Comparison of ENCODE assay signal across 8 cellular contexts in genomic region chr9:15837079-15837679, GRCh38.
A peak's percentile ranks its signal among the peaks of the same experiment; 100 is the strongest.
DNase-seq lines count a peak whose midpoint lies in the region; ATAC-seq, FAIRE-seq and TF ChIP-seq lines count a peak whose summit lies in the region.

No MANE protein-coding gene starts in this region.

- no peak for ATAC-seq in activated T-cell treated with anti-CD3 and anti-CD28 coated beads, Interleukin-2, amount 50 U/mL, for 72 hours (replicated peaks in 1 of 2)
- peak; percentile 87 for ATAC-seq in GM21367 (IDR thresholded peaks at IDR 0.05; ENCODE audit: unreplicated experiment)
- peak; percentile 88 for ATAC-seq in HG03571 (IDR thresholded peaks at IDR 0.05; ENCODE audit: unreplicated experiment)
- ATAC-seq in HepG2 = peak; percentile 85

- peak; percentile 36 for FAIRE-seq in HepG2 (lab: Jason Lieb, UNC)

- no peak for TF ChIP-seq RAD21 in HepG2 (CRISPR knock-in tag; IDR thresholded peaks at IDR 0.05)

- POLR2A ChIA-PET in HepG2 (lab: Yijun Ruan, JAX) = no interaction called here

- no peaks in the 10 kb centered on the region for H3K27me3 Mint-ChIP-seq in activated T-cell treated with anti-CD3 and anti-CD28 coated beads, Interleukin-2, amount 50 U/mL, for 72 hours (ENCODE audit: low read depth)

- intact Hi-C loops in HepG2 (cut with micrococcal nuclease; ENCODE audit: unreplicated experiment) (no loop called here), vagina (cut with DNase I) (no loop called here)

- in situ Hi-C loops in HepG2 (cut with HindIII; ENCODE audit: extremely low pct_ligation_motif_present, low pct_unique_long_range_greater_than_20kb) = no loop called here

- H3K36me3 ChIP-seq in NT2/D1 (ENCODE audit: insufficient read depth, insufficient read length, low read length) (no peaks in the 10 kb centered on the region), HepG2 (replicated peaks in 1 of 2; ENCODE audit: control insufficient read depth in 1 of 2, insufficient read depth in 2 of 2, low read length in 2 of 2) (no peaks in the 10 kb centered on the region), vagina (no peaks in the 10 kb centered on the region)

- BruUV-seq in HepG2 (replicated peaks; lab: Mats Ljungman, UMichigan) = no TSS peak

- peak; percentile 63 for TF ChIP-seq CTCF in cardiac fibroblast (IDR thresholded peaks at IDR 0.05; ENCODE audit: low read depth, low read length)
- TF ChIP-seq CTCF in HepG2 (CRISPR knock-in tag; IDR thresholded peaks at IDR 0.05) = peak; percentile 70
- peak in 2 of 3 experiments; percentile 34 to 40 for TF ChIP-seq CTCF in vagina (IDR thresholded peaks at IDR 0.05)

- H3K27ac ChIP-seq in HepG2 (ENCODE audit: extremely low read length, insufficient read depth, low read length) (no peak overlapping the region), vagina (no peak overlapping the region)

- no peak for TF ChIP-seq EP300 in HepG2 (IDR thresholded peaks at IDR 0.05; ENCODE audit: low read depth in 2 of 2, low read length in 2 of 2)
- TF ChIP-seq EP300 in HepG2 (CRISPR knock-in tag; IDR thresholded peaks at IDR 0.05; ENCODE audit: borderline replicate concordance) = no peak

- H3K36me3 Mint-ChIP-seq in activated T-cell treated with anti-CD3 and anti-CD28 coated beads, Interleukin-2, amount 50 U/mL, for 72 hours (ENCODE audit: insufficient read depth in 2 of 2) = no peaks in the 10 kb centered on the region

- TF ChIP-seq POLR2A in HepG2 (IDR thresholded peaks at IDR 0.05; ENCODE audit: insufficient read depth in 1 of 2, low read depth in 2 of 2, low read length in 2 of 2) (no peak), vagina (IDR thresholded peaks at IDR 0.05) (no peak)

- CTCF ChIA-PET in HepG2 (lab: Yijun Ruan, JAX; ENCODE audit: low intra/inter-chr PET ratio, low total read pairs) = interaction anchor here (0.7 kb wide), 1 partner anchor 296 kb away, joined by 3 read pairs; no protein-coding TSS in a partner anchor

- H3K9ac ChIP-seq in NT2/D1 (ENCODE audit: insufficient read length, low read depth) (no peak overlapping the region), HepG2 (ENCODE audit: insufficient read depth, low read depth, low read length) (no peak overlapping the region)

- no peaks in the 10 kb centered on the region for H3K9me3 Mint-ChIP-seq in activated T-cell treated with anti-CD3 and anti-CD28 coated beads, Interleukin-2, amount 50 U/mL, for 72 hours

- H3K27ac Mint-ChIP-seq in activated T-cell treated with anti-CD3 and anti-CD28 coated beads, Interleukin-2, amount 50 U/mL, for 72 hours = no peak overlapping the region

- H3K4me1 ChIP-seq in NT2/D1 (ENCODE audit: insufficient read depth, insufficient read length) (no peaks in the 10 kb centered on the region), HepG2 (ENCODE audit: insufficient read depth, low read length) (no peaks in the 10 kb centered on the region), vagina (no peaks in the 10 kb centered on the region)

- H3K4me3 Mint-ChIP-seq in activated T-cell treated with anti-CD3 and anti-CD28 coated beads, Interleukin-2, amount 50 U/mL, for 72 hours = no peak overlapping the region

- H3K4me2 ChIP-seq in HepG2 (ENCODE audit: low read depth, low read length) = no peak overlapping the region

- H2AFZ ChIP-seq in HepG2 (ENCODE audit: low read length) = no peak overlapping the region

- no peaks in the 10 kb centered on the region for H3K4me1 Mint-ChIP-seq in activated T-cell treated with anti-CD3 and anti-CD28 coated beads, Interleukin-2, amount 50 U/mL, for 72 hours (ENCODE audit: low read depth)

- DNase-seq in activated T-cell treated with anti-CD3 and anti-CD28 coated beads, Interleukin-2, amount 50 U/mL, for 72 hours = peak; percentile 11 to 23
- DNase-seq in activated T-cell treated with anti-CD3 and anti-CD28 coated beads, Interleukin-2, amount 50 U/mL, for 48 hours = no peak
- DNase-seq in NT2/D1 (ENCODE audit: low read depth, low spot score) (peak; percentile 28), cardiac fibroblast (ENCODE audit: low read depth in 2 of 2) (peak; percentile 76 to 79), HepG2 (ENCODE audit: low spot score) (peak; percentile 65), vagina (ENCODE audit: extremely low spot score in 2 of 2) (no peak)

- H3K4me3 ChIP-seq in NT2/D1 (ENCODE audit: insufficient read length, low read depth) (no peak overlapping the region), cardiac fibroblast (replicated peaks in 1 of 2; ENCODE audit: low read depth in 2 of 2, low read length in 2 of 2) (no peak overlapping the region), HepG2 (replicated peaks in 1 of 3; ENCODE audit: insufficient read depth in 1 of 3, low read depth in 2 of 3, low read length in 3 of 3) (no peak overlapping the region), vagina (no peak overlapping the region)

- H4K20me1 ChIP-seq in HepG2 (ENCODE audit: insufficient read depth, low read length) = no peaks in the 10 kb centered on the region

- 0% methylated on average over 4 of the region's 4 CpGs for WGBS in HepG2 (ENCODE audit: low lambda C conversion rate)

- H3K27me3 ChIP-seq in NT2/D1 (ENCODE audit: insufficient read depth, insufficient read length) (no peaks in the 10 kb centered on the region), HepG2 (ENCODE audit: control insufficient read depth in 1 of 2, insufficient read depth in 2 of 2, low read length in 2 of 2) (no peaks in the 10 kb centered on the region), vagina (no peaks in the 10 kb centered on the region)

- H3K9me3 ChIP-seq in NT2/D1 (ENCODE audit: insufficient read depth, low read length) = no peaks in the 10 kb centered on the region
- no peaks in the 10 kb centered on the region for H3K9me3 ChIP-seq in HepG2 (ENCODE audit: low read length)
- H3K9me3 ChIP-seq in vagina = no peaks in the 10 kb centered on the region

- H3K79me2 ChIP-seq in HepG2 (ENCODE audit: insufficient read depth, low read length) = no peaks in the 10 kb centered on the region

TF ChIP-seq in HepG2, 621 proteins besides CTCF, POLR2A, EP300 and RAD21:
- TF ChIP-seq RBM39 (IDR thresholded peaks at IDR 0.05; ENCODE audit: low read depth, low read length, poor library complexity, severe bottlenecking) (no peak), ZNF34 (CRISPR knock-in tag; IDR thresholded peaks at IDR 0.05; ENCODE audit: borderline replicate concordance) (no peak), ZNF629 (CRISPR knock-in tag; conservative IDR thresholded peaks at IDR 0.05) (peak; percentile 44; the same call in 1 of the 2 replicates), MIXL1 (CRISPR knock-in tag; IDR thresholded peaks at IDR 0.05) (0 out of 2 replicates have a peak, but pooled peaks have one; percentile 39), HMG20A (CRISPR knock-in tag; IDR thresholded peaks at IDR 0.05; ENCODE audit: borderline replicate concordance) (no peak), HMGXB3 (CRISPR knock-in tag; IDR thresholded peaks at IDR 0.05; ENCODE audit: borderline replicate concordance) (no peak), HINFP (CRISPR knock-in tag; IDR thresholded peaks at IDR 0.05; ENCODE audit: low read depth) (no peak), ZNF841 (CRISPR knock-in tag; IDR thresholded peaks at IDR 0.05; ENCODE audit: borderline replicate concordance) (no peak), STAG1 (CRISPR knock-in tag; IDR thresholded peaks at IDR 0.05) (peak; percentile 36), YEATS2 (CRISPR knock-in tag; IDR thresholded peaks at IDR 0.05; ENCODE audit: borderline replicate concordance) (no peak)
TF ChIP-seq in HepG2: peak in this region for 3.

Comparison
In these comparisons a context has a peak if more than half of its experiments do, and no peak if none do; other contexts are left out.
1. DNase-seq: peak in activated T-cell treated with anti-CD3 and anti-CD28 coated beads, Interleukin-2, amount 50 U/mL, for 72 hours (2 of 2), NT2/D1 (single experiment), cardiac fibroblast (2 of 2) and HepG2 (single experiment); none in activated T-cell treated with anti-CD3 and anti-CD28 coated beads, Interleukin-2, amount 50 U/mL, for 48 hours (0 of 2) and vagina (0 of 2).
2. ATAC-seq: peak in GM21367 (single experiment), HG03571 (single experiment) and HepG2 (single experiment); none in activated T-cell treated with anti-CD3 and anti-CD28 coated beads, Interleukin-2, amount 50 U/mL, for 72 hours (0 of 2).
3. Peak in every context shown above with its lines, with median percentiles within 50 percentile points of each other: CTCF ChIP-seq.